In the genomic region with DNA sequence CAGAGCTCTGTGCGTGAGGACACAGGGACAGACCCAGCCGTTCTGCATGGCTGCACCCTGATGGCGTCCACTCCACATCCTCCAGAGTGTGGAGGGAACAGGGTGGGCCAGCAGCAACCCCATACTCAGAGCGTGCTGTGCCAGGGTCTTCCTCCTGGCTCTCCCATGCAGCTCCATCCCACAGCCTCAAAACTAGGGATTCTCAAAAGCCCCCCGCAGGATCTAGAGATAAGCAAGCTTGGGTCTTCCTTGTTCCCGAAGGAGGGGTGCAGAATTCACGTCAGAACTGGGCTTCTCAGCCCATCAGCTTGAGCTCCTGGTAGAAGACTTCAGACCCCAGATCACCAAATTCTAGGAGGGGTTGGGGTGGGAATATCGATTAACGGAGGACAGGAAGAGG, we compare ENCODE assay signal across 21 cellular contexts.
DNase-seq lines count a peak whose midpoint lies in the region; TF ChIP-seq lines count a peak whose summit lies in the region.
"Had no signal": no experiment of that assay in that cellular context is flagged by ENCODE, and none has a peak within 500 bp of the region (broad histone marks: within the 10 kb centered on the region; RNA-seq: fewer than 3 reads in every experiment).

No MANE protein-coding gene starts in this region.

- H3K9me3 Mint-ChIP-seq in nephron progenitor cell, result peaks cover 9% of the 10 kb centered on the region

- H3K4me1 Mint-ChIP-seq in nephron progenitor cell, result peaks cover 20% of the 10 kb centered on the region
- H3K4me1 Mint-ChIP-seq: B cell, CD14-positive monocyte had no signal

- TF ChIP-seq POLR2A in vagina (IDR thresholded peaks at IDR 0.05), result no peak

- H3K9me3 ChIP-seq in vagina, result no peaks in the 10 kb centered on the region
- H3K9me3 ChIP-seq: A549, Peyer's patch, SJSA1 had no signal

- no peak overlapping the region for H3K27ac ChIP-seq in vagina
- H3K27ac ChIP-seq: A549, Peyer's patch, SJSA1 had no signal

- peaks cover 6% of the 10 kb centered on the region for H3K27me3 Mint-ChIP-seq in nephron progenitor cell (ENCODE audit: low read depth, poor library complexity)
- H3K27me3 Mint-ChIP-seq: B cell had no signal

- no peak overlapping the region for H3K4me3 ChIP-seq in vagina
- H3K4me3 ChIP-seq: A549, Peyer's patch, SJSA1 had no signal

- H3K4me1 ChIP-seq in vagina, result no peaks in the 10 kb centered on the region
- H3K4me1 ChIP-seq: A549, Peyer's patch, SJSA1 had no signal

- peak overlapping the region; percentile 7 for H3K4me3 Mint-ChIP-seq in nephron progenitor cell
- H3K4me3 Mint-ChIP-seq: B cell, CD14-positive monocyte had no signal

- no peaks in the 10 kb centered on the region for H3K36me3 ChIP-seq in vagina
- H3K36me3 ChIP-seq: Peyer's patch, SJSA1 had no signal

- intact Hi-C loops in vagina (cut with DNase I), result no loop called here

- H3K36me3 Mint-ChIP-seq in nephron progenitor cell (ENCODE audit: low read depth), result no peaks in the 10 kb centered on the region
- H3K36me3 Mint-ChIP-seq: CD14-positive monocyte had no signal

- DNase-seq in activated CD8-positive, alpha-beta memory T cell treated with anti-CD3 and anti-CD28 coated beads, Interleukin-2, amount 50 U/mL, for 48 hours, result peak; percentile 10
- DNase-seq in activated CD8-positive, alpha-beta memory T cell treated with anti-CD3 and anti-CD28 coated beads for 24 hours, result no peak
- DNase-seq in ecto neural progenitor cell (ENCODE audit: low spot score), result peak; percentile 17
- DNase-seq in nephron progenitor cell, result peak; percentile 29
- peak; percentile 32 to 58 for DNase-seq in vagina (ENCODE audit: extremely low spot score in 2 of 2)
- no peak for DNase-seq in amygdala (lab: John Stamatoyannopoulos, UW)
- DNase-seq in SIG-M5 treated with dmso at 0.1 percent for 504 hours (lab: John Stamatoyannopoulos, UW; ENCODE audit: unreplicated experiment), result no peak
- DNase-seq: DMS53, GDM1, KG1, NCI-H1092, NCI-H1436, NCI-H187 treated with DMSO at 0.1 percent for 48 hours, NCI-H2227 treated with DMSO at 0.1 percent for 48 hours, NCI-H510A, NCI-H774 had no signal

- H3K27me3 ChIP-seq in vagina, result no peaks in the 10 kb centered on the region
- H3K27me3 ChIP-seq: Peyer's patch, SJSA1 had no signal

- no peak for TF ChIP-seq CTCF in nephron progenitor cell (IDR thresholded peaks at IDR 0.05)
- no peak for TF ChIP-seq CTCF in vagina (IDR thresholded peaks at IDR 0.05)

- peak overlapping the region; percentile 27 for H3K27ac Mint-ChIP-seq in nephron progenitor cell
- H3K27ac Mint-ChIP-seq: B cell, CD14-positive monocyte had no signal

Comparison
In these comparisons a context has a peak if more than half of its experiments do, and no peak if none do; other contexts are left out.
1. DNase-seq: peak in activated CD8-positive, alpha-beta memory T cell treated with anti-CD3 and anti-CD28 coated beads, Interleukin-2, amount 50 U/mL, for 48 hours (single experiment), ecto neural progenitor cell (single experiment), nephron progenitor cell (single experiment) and vagina (2 of 2); none in activated CD8-positive, alpha-beta memory T cell treated with anti-CD3 and anti-CD28 coated beads for 24 hours (single experiment), amygdala (0 of 56) and SIG-M5 treated with dmso at 0.1 percent for 504 hours (single experiment).